In genomic region chr13:91722267-91722884, GRCh38 we compare ENCODE assay signal across 8 cellular contexts.
DNase-seq lines count a peak whose midpoint lies in the region; ATAC-seq and TF ChIP-seq lines count a peak whose summit lies in the region.

No MANE protein-coding gene starts in this region.

- DNase-seq in NCI-H748 (lab: John Stamatoyannopoulos, UW; ENCODE audit: unreplicated experiment) = peak; percentile 57
- DNase-seq in epithelial cell of esophagus (ENCODE audit: low read depth) = peak; percentile 40
- DNase-seq in progenitor cell of endocrine pancreas (ENCODE audit: low spot score, unreplicated experiment) = no peak
- DNase-seq in DMS79 (lab: John Stamatoyannopoulos, UW) = no peak

- H3K4me1 Mint-ChIP-seq in progenitor cell of endocrine pancreas (ENCODE audit: low read depth) = no peaks in the 10 kb centered on the region

- H3K27ac ChIP-seq in 22Rv1 = no peak overlapping the region

- H3K27me3 Mint-ChIP-seq in progenitor cell of endocrine pancreas = peaks cover 5% of the 10 kb centered on the region

- ATAC-seq in GM19351 (IDR thresholded peaks at IDR 0.05; ENCODE audit: unreplicated experiment) = peak; percentile 43
- ATAC-seq in HG03571 (IDR thresholded peaks at IDR 0.05; ENCODE audit: unreplicated experiment) = no peak
- no peak for ATAC-seq in HG03520 (IDR thresholded peaks at IDR 0.05; ENCODE audit: unreplicated experiment)

- H3K4me3 Mint-ChIP-seq in progenitor cell of endocrine pancreas (ENCODE audit: low read depth) = no peak overlapping the region

- H3K36me3 Mint-ChIP-seq in progenitor cell of endocrine pancreas (ENCODE audit: insufficient read depth) = no peaks in the 10 kb centered on the region

- H3K9me3 Mint-ChIP-seq in progenitor cell of endocrine pancreas (ENCODE audit: low read depth) = no peaks in the 10 kb centered on the region

- H3K4me3 ChIP-seq in epithelial cell of esophagus (ENCODE audit: low read length) = no peak overlapping the region

- H3K27ac Mint-ChIP-seq in progenitor cell of endocrine pancreas = no peak overlapping the region

- TF ChIP-seq CTCF in 22Rv1 (IDR thresholded peaks at IDR 0.05) = peak; percentile 81
- peak; percentile 42 for TF ChIP-seq CTCF in epithelial cell of esophagus (IDR thresholded peaks at IDR 0.05; ENCODE audit: insufficient read depth, low read depth, low read length, missing control alignments)
- peak; percentile 79 for TF ChIP-seq CTCF in progenitor cell of endocrine pancreas (IDR thresholded peaks at IDR 0.05; ENCODE audit: unreplicated experiment)

Comparison
In these comparisons a context has a peak if more than half of its experiments do, and no peak if none do; other contexts are left out.
1. DNase-seq: peak in NCI-H748 (single experiment) and epithelial cell of esophagus (single experiment); none in progenitor cell of endocrine pancreas (single experiment) and DMS79 (single experiment).
2. Peak in every context shown above with its lines, with median percentiles within 50 percentile points of each other: CTCF ChIP-seq.